ENCODE assay signal across 1 cellular context in genomic region chr1:28135910-28136635, GRCh38.
TF ChIP-seq lines count a peak whose summit lies in the region.

No MANE protein-coding gene starts in this region.

TF ChIP-seq in K562, 482 proteins besides CTCF, POLR2A, EP300 and RAD21:
- TF ChIP-seq ARID2 (IDR thresholded peaks at IDR 0.05) (no peak), ZBTB43 (CRISPR knock-in tag; IDR thresholded peaks at IDR 0.05) (0 out of 2 replicates have a peak, but pooled peaks have one; percentile 55), HMBOX1 (IDR thresholded peaks at IDR 0.05) (peak; percentile 9), FOXK1 (CRISPR knock-in tag; IDR thresholded peaks at IDR 0.05; ENCODE audit: borderline replicate concordance) (peak; percentile 75), CEBPB (tag; IDR thresholded peaks at IDR 0.05) (peak; percentile 28; the same call in 1 of the 2 replicates), ETS1 (conservative IDR thresholded peaks at IDR 0.05; ENCODE audit: control insufficient read depth, low read depth, low read length) (no peak), ZNF121 (CRISPR knock-in tag; conservative IDR thresholded peaks at IDR 0.05) (0 out of 2 replicates have a peak, but pooled peaks have one; percentile 11)
- TF ChIP-seq, protein P1, sequence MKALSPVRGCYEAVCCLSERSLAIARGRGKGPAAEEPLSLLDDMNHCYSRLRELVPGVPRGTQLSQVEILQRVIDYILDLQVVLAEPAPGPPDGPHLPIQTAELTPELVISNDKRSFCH (CRISPR knock-in tag; IDR thresholded peaks at IDR 0.05): no peak
- TF ChIP-seq, protein P1 (tag; IDR thresholded peaks at IDR 0.05): 0 out of 2 replicates have a peak, but pooled peaks have one; percentile 19
